ENCODE assay signal across 8 cellular contexts in the genomic region with DNA sequence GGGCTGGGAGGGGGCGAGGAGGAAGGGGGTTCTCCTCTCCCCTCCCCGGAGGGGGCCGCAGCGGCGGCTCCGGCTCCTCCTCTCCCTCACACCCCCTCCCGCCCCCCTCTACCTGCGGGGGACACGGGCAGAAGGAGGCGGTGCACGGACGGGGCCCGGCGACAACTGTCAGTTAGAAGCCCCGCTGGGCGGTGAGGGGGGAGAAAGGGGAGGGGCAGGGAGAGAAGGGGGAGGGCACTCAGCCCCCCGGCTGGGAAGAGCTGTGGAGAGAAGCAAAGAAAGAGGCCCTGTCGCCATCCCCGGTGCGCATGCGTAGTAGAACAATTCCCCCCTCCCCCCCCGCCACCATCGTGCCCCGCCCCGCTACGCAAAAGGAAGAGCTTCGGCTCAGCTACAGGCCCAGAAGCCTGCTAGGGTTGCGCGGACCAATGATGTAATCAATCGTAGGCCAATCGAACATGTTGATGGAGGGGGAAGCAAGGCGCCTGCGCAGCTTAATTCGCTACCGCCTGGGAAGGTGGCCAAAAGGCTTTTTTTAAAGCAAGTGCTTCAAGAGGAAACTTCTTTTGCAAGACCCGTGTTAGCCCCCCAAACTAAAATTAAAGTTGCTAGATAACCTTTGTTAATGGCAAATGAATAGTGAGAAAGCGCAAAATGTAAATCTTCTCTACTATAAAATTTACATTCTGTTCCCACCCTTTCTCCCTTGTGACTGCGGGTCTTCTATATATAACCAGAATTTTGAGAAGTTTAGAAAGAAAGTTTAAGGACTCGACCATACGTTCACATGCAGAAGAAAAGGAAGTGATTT. TPM values are rescaled to one million over a fixed set of nuclear protein-coding genes. Genes with fewer than 3 reads are reported as not detected.
DNase-seq lines count a peak whose midpoint lies in the region; ATAC-seq and TF ChIP-seq lines count a peak whose summit lies in the region.

No MANE protein-coding gene starts in this region.

- ATAC-seq in GM21423 (IDR thresholded peaks at IDR 0.05; ENCODE audit: unreplicated experiment): peak; percentile 67

- H3K9me3 Mint-ChIP-seq in Calu3 (ENCODE audit: low read depth, unreplicated experiment) (no peaks in the 10 kb centered on the region), endothelial cell (ENCODE audit: unreplicated experiment) (no peaks in the 10 kb centered on the region), mesothelial cell of epicardium (no peaks in the 10 kb centered on the region)

- H3K4me3 ChIP-seq in HUES48 (ENCODE audit: low read depth, low read length) (peak overlapping the region; percentile 87), NT2/D1 (ENCODE audit: insufficient read length, low read depth) (peak overlapping the region; percentile 82)

- no TSS peak for BruUV-seq in Calu3 (replicated peaks; lab: Mats Ljungman, UMichigan)

- H3K36me3 ChIP-seq in HUES48 (ENCODE audit: control insufficient read depth, insufficient read depth, low read length) (peaks cover 11% of the 10 kb centered on the region), NT2/D1 (ENCODE audit: insufficient read depth, insufficient read length, low read length) (peaks cover 31% of the 10 kb centered on the region)

- H3K4me3 Mint-ChIP-seq in Calu3 (ENCODE audit: low read depth, unreplicated experiment) (peak overlapping the region; percentile 89), endothelial cell (ENCODE audit: unreplicated experiment) (peak overlapping the region; percentile 87), mesothelial cell of epicardium (peak overlapping the region; percentile 73)

- DNase-seq in Calu3 (peak; percentile 83), NT2/D1 (ENCODE audit: low read depth, low spot score) (peak; percentile 97), endothelial cell (ENCODE audit: low spot score) (peak; percentile 89), mesothelial cell of epicardium (ENCODE audit: low spot score in 2 of 2, unreplicated experiment in 2 of 2) (peak; percentile 86 to 89)
- peak; percentile 93 for DNase-seq in activated CD8-positive, alpha-beta memory T cell treated with anti-CD3 and anti-CD28 coated beads, Interleukin-2, amount 50 U/mL, for 48 hours
- DNase-seq in stimulated activated CD8-positive, alpha-beta memory T cell treated with anti-CD3 and anti-CD28 coated beads, Interleukin-15, amount 100 ng/mL, for 4 hours (ENCODE audit: low read depth in 2 of 2): peak; percentile 88 to 95

- peak overlapping the region; percentile 73 for H3K9ac ChIP-seq in HUES48 (ENCODE audit: low read depth, low read length)
- peak overlapping the region; percentile 12 for H3K9ac ChIP-seq in NT2/D1 (ENCODE audit: insufficient read length, low read depth)

- H3K9me3 ChIP-seq in HUES48 (ENCODE audit: control insufficient read depth, insufficient read depth, low read length) (no peaks in the 10 kb centered on the region), NT2/D1 (ENCODE audit: insufficient read depth, low read length) (peaks cover 10% of the 10 kb centered on the region; the same call in 1 of the 2 replicates)

- intact Hi-C loops in Calu3 (cut with micrococcal nuclease; ENCODE audit: unreplicated experiment): no loop called here

- H3K36me3 Mint-ChIP-seq in Calu3 (ENCODE audit: insufficient read depth, unreplicated experiment) (peaks cover 31% of the 10 kb centered on the region), endothelial cell (ENCODE audit: low read depth, unreplicated experiment) (peaks cover 4% of the 10 kb centered on the region), mesothelial cell of epicardium (peaks cover 16% of the 10 kb centered on the region)

- TF ChIP-seq CTCF in Calu3 (IDR thresholded peaks at IDR 0.05; ENCODE audit: unreplicated experiment): no peak
- no peak for TF ChIP-seq CTCF in endothelial cell (IDR thresholded peaks at IDR 0.05; ENCODE audit: unreplicated experiment)
- no peak for TF ChIP-seq CTCF in mesothelial cell of epicardium (IDR thresholded peaks at IDR 0.05; ENCODE audit: unreplicated experiment)

- peak overlapping the region; percentile 50 for H3K27ac Mint-ChIP-seq in Calu3 (ENCODE audit: unreplicated experiment)
- H3K27ac Mint-ChIP-seq in endothelial cell (ENCODE audit: unreplicated experiment): peak overlapping the region; percentile 89
- H3K27ac Mint-ChIP-seq in mesothelial cell of epicardium: peak overlapping the region; percentile 96

- H3K4me1 Mint-ChIP-seq in Calu3 (ENCODE audit: low read depth, unreplicated experiment) (peaks cover 7% of the 10 kb centered on the region), endothelial cell (ENCODE audit: unreplicated experiment) (peaks cover 18% of the 10 kb centered on the region), mesothelial cell of epicardium (peaks cover 50% of the 10 kb centered on the region)

- H3K4me1 ChIP-seq in HUES48 (ENCODE audit: control insufficient read depth, insufficient read depth, low read length) (peaks cover 13% of the 10 kb centered on the region), NT2/D1 (ENCODE audit: insufficient read depth, insufficient read length) (no peaks in the 10 kb centered on the region)

- CTCF ChIA-PET in Calu3 (lab: Charles Lee): interaction anchor here (0.5 to 1.4 kb wide), 6 partner anchors 10 to 347 kb away, joined by 3 to 5 read pairs (median 4); no protein-coding TSS in a partner anchor

- peak overlapping the region; percentile 87 for H3K27ac ChIP-seq in HUES48 (ENCODE audit: low read depth, low read length)

- no peaks in the 10 kb centered on the region for H3K27me3 ChIP-seq in HUES48 (ENCODE audit: control insufficient read depth, insufficient read depth, low read length)
- no peaks in the 10 kb centered on the region for H3K27me3 ChIP-seq in NT2/D1 (ENCODE audit: insufficient read depth, insufficient read length)

- H3K27me3 Mint-ChIP-seq in Calu3 (ENCODE audit: unreplicated experiment): no peaks in the 10 kb centered on the region
- peaks cover 11% of the 10 kb centered on the region for H3K27me3 Mint-ChIP-seq in endothelial cell (ENCODE audit: unreplicated experiment)
- H3K27me3 Mint-ChIP-seq in mesothelial cell of epicardium (ENCODE audit: low read depth): no peaks in the 10 kb centered on the region

RNA-seq across cellular contexts. Expression of a gene that starts 7.0 kb away (rescaled TPM):
- total RNA-seq in Calu3 (2022) (16.1 and 17.7 TPM in 2 replicates), endothelial cell (ENCODE audit: unreplicated experiment) (19.1 TPM), mesothelial cell of epicardium (20.5 to 22.0 TPM (median 20.5 TPM) in 3 replicates)

Comparison
In these comparisons a context has a peak if more than half of its experiments do, and no peak if none do; other contexts are left out.
1. Peak in every context shown above with its lines: DNase-seq, ATAC-seq, H3K4me3 ChIP-seq and H3K27ac ChIP-seq.